In the genomic region with DNA sequence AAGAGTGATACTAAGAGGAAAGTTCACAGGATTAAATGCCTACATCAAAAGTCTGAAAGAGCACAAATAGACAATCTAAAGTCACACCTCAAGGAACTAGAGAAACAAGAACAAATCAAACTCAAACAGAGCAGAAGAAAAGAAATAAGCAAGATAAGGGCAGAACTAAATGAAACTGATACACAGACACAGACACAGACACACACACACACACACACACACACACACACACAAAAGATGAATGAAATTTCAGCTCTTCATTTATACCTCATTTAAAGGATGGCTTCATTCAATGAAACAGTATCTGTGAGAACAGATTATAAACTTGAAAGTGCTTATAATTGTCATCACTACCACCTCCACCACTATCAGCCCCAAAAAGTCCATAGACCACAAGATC, we compare ENCODE assay signal across 23 cellular contexts.
DNase-seq lines count a peak whose midpoint lies in the region; ATAC-seq and TF ChIP-seq lines count a peak whose summit lies in the region.
"Had no signal": no experiment of that assay in that cellular context is flagged by ENCODE, and none has a peak within 500 bp of the region (broad histone marks: within the 10 kb centered on the region; RNA-seq: fewer than 3 reads in every experiment).

No MANE protein-coding gene starts in this region.

- no peak for DNase-seq in foreskin keratinocyte
- DNase-seq in sciatic nerve (ENCODE audit: low spot score) = no peak
- no peak for DNase-seq in stimulated activated CD4-positive, alpha-beta T cell treated with anti-CD3 and anti-CD28 coated beads, Interleukin-2, amount 100 ng/mL, for 24 hours
- no peak for DNase-seq in NCI-H446 treated with DMSO at 0.1 percent for 48 hours (lab: John Stamatoyannopoulos, UW)
- DNase-seq in dedifferentiated amniotic fluid mesenchymal stem cell (ENCODE audit: extremely low spot score) = no peak
- DNase-seq: activated CD4-positive, alpha-beta memory T cell treated with anti-CD3 and anti-CD28 coated beads for 36 hours; activated naive CD4-positive, alpha-beta T cell treated with anti-CD3 and anti-CD28 coated beads for 36 hours; CD4-positive, CD25-positive, alpha-beta regulatory T cell; effector CD4-positive, alpha-beta T cell; GDM1; NCI-H1436 treated with DMSO at 0.1 percent for 48 hours; NCI-H2171; NCI-H82; occipital lobe; SJCRH30; T-helper 17 cell; WERI-Rb-1 had no signal

- H3K27me3 ChIP-seq in foreskin keratinocyte = no peaks in the 10 kb centered on the region
- H3K27me3 ChIP-seq: esophagus muscularis mucosa, MG63, SJCRH30 had no signal

- ATAC-seq in GM18502 (IDR thresholded peaks at IDR 0.05; ENCODE audit: poor library complexity, unreplicated experiment) = peak; percentile 31
- ATAC-seq in GM21526 (IDR thresholded peaks at IDR 0.05; ENCODE audit: low FRiP score, unreplicated experiment) = peak; percentile 18
- ATAC-seq in HG03432 (IDR thresholded peaks at IDR 0.05; ENCODE audit: unreplicated experiment) = peak; percentile 22
- no peak for ATAC-seq in foreskin keratinocyte
- ATAC-seq in sciatic nerve = no peak
- ATAC-seq: T-helper 17 cell had no signal

- TF ChIP-seq CTCF in foreskin keratinocyte (conservative IDR thresholded peaks at IDR 0.05) = no peak

- H3K4me1 ChIP-seq in foreskin keratinocyte = peaks cover 16% of the 10 kb centered on the region
- H3K4me1 ChIP-seq: esophagus muscularis mucosa, SJCRH30 had no signal

- peak overlapping the region; percentile 46 for H3K27ac ChIP-seq in foreskin keratinocyte
- H3K27ac ChIP-seq: esophagus muscularis mucosa, HL-60, SJCRH30, WERI-Rb-1 had no signal

- intact Hi-C loops in sciatic nerve (cut with DNase I) = no loop called here

Comparison
In these comparisons a context has a peak if more than half of its experiments do, and no peak if none do; other contexts are left out.
1. ATAC-seq: peak in GM18502 (single experiment), GM21526 (single experiment) and HG03432 (single experiment); none in foreskin keratinocyte (single experiment) and sciatic nerve (single experiment).